ENCODE assay signal across 10 cellular contexts in genomic region chr12:57479043-57479375, GRCh38. TPM values are rescaled to one million over a fixed set of nuclear protein-coding genes. Genes with fewer than 3 reads are reported as not detected.
A peak's percentile ranks its signal among the peaks of the same experiment; 100 is the strongest.
DNase-seq lines count a peak whose midpoint lies in the region; TF ChIP-seq lines count a peak whose summit lies in the region.
"Had no signal": no experiment of that assay in that cellular context is flagged by ENCODE, and none has a peak within 500 bp of the region (broad histone marks: within the 10 kb centered on the region; RNA-seq: fewer than 3 reads in every experiment).

No MANE protein-coding gene starts in this region.

- H3K9me3 ChIP-seq in breast epithelium (no peaks in the 10 kb centered on the region), mammary epithelial cell (replicated peaks; ENCODE audit: insufficient read depth, low read length) (no peaks in the 10 kb centered on the region), mucosa of rectum (ENCODE audit: control insufficient read depth in 2 of 2, low read length in 2 of 2) (no peaks in the 10 kb centered on the region)
- H3K9me3 ChIP-seq: testis had no signal

- no peaks in the 10 kb centered on the region for H3K36me3 ChIP-seq in breast epithelium
- no peaks in the 10 kb centered on the region for H3K36me3 ChIP-seq in mammary epithelial cell (ENCODE audit: insufficient read depth, low read length)
- no peaks in the 10 kb centered on the region for H3K36me3 ChIP-seq in mucosa of rectum (ENCODE audit: control insufficient read depth in 2 of 2, insufficient read depth in 2 of 2, low read length in 2 of 2)

- peaks cover 31% of the 10 kb centered on the region for H3K4me1 Mint-ChIP-seq in Calu3 (ENCODE audit: low read depth, unreplicated experiment)

- H3K4me3 ChIP-seq in breast epithelium (no peak overlapping the region), mammary epithelial cell (replicated peaks in 1 of 3; ENCODE audit: insufficient read depth in 1 of 3, low read depth in 2 of 3, low read length in 3 of 3) (no peak overlapping the region), mucosa of rectum (ENCODE audit: low read length in 2 of 2) (peak overlapping the region in 1 of 2 donors; percentile 75), foreskin fibroblast (ENCODE audit: low read depth in 1 of 2, low read length in 2 of 2) (no peak overlapping the region)
- H3K4me3 ChIP-seq: testis had no signal

- H4K20me1 ChIP-seq in mammary epithelial cell (ENCODE audit: insufficient read depth, low read length): no peaks in the 10 kb centered on the region

- no peaks in the 10 kb centered on the region for H3K9me3 Mint-ChIP-seq in Calu3 (ENCODE audit: low read depth, unreplicated experiment)
- H3K9me3 Mint-ChIP-seq: nephron progenitor cell had no signal

- in situ Hi-C loops in mammary epithelial cell (cut with MboI; ENCODE audit: low sequenced_read_pairs in 2 of 2): no loop called here

- H3K27ac Mint-ChIP-seq in Calu3 (ENCODE audit: unreplicated experiment): no peak overlapping the region
- H3K27ac Mint-ChIP-seq: nephron progenitor cell had no signal

- CTCF ChIA-PET in mammary epithelial cell (lab: Charles Lee; ENCODE audit: low non-redundant PET) (no interaction called here), Calu3 (lab: Charles Lee) (no interaction called here)

- WGBS in mammary epithelial cell (ENCODE audit: low coverage, missing lambda C conversion rate): 83% methylated on average over 7 of the region's 10 CpGs
- 78 to 81% (median 79%) methylated on average over 10 of the region's 10 CpGs for WGBS in adipose tissue, 3 donors

- no peak overlapping the region for H2AFZ ChIP-seq in mammary epithelial cell (ENCODE audit: low read depth, low read length)

- no peak for TF ChIP-seq POLR2A in breast epithelium (IDR thresholded peaks at IDR 0.05)

- no peaks in the 10 kb centered on the region for H3K79me2 ChIP-seq in mammary epithelial cell (ENCODE audit: insufficient read depth, low read length)

- intact Hi-C loops in breast epithelium (cut with DNase I; ENCODE audit: low total_unique reads): no loop called here
- intact Hi-C loops in mammary epithelial cell (cut with micrococcal nuclease): no loop called here
- intact Hi-C loops in Calu3 (cut with micrococcal nuclease; ENCODE audit: unreplicated experiment): no loop called here

- no peak overlapping the region for H3K4me3 Mint-ChIP-seq in Calu3 (ENCODE audit: low read depth, unreplicated experiment)

- BruUV-seq in mammary epithelial cell (replicated peaks; lab: Mats Ljungman, UMichigan) (no TSS peak), Calu3 (replicated peaks; lab: Mats Ljungman, UMichigan) (no TSS peak)

- H3K4me1 ChIP-seq in breast epithelium (peaks cover 0 to 15% of the 10 kb centered on the region in 2 donors), mammary epithelial cell (ENCODE audit: insufficient read depth, low read length) (no peaks in the 10 kb centered on the region), mucosa of rectum (ENCODE audit: control insufficient read depth in 2 of 2, insufficient read depth in 2 of 2, low read length in 2 of 2) (peaks cover 26 to 28% of the 10 kb centered on the region in 2 donors)

- no peak overlapping the region for H3K9ac ChIP-seq in mammary epithelial cell (ENCODE audit: insufficient read depth, low read length)
- H3K9ac ChIP-seq in mucosa of rectum (ENCODE audit: low read depth in 1 of 2, low read length in 2 of 2): peak overlapping the region; percentile 46 to 56

- no peak for TF ChIP-seq CTCF in breast epithelium (IDR thresholded peaks at IDR 0.05)
- no peak for TF ChIP-seq CTCF in mammary epithelial cell (conservative IDR thresholded peaks at IDR 0.05 in 1 of 2, IDR thresholded peaks at IDR 0.05 in 1 of 2; ENCODE audit: extremely low read depth in 1 of 2, insufficient read depth in 1 of 2, low read depth in 1 of 2, low read length in 2 of 2)
- TF ChIP-seq CTCF in GM20000 (IDR thresholded peaks at IDR 0.05; ENCODE audit: extremely low read depth, missing control alignments): no peak
- TF ChIP-seq CTCF in foreskin fibroblast (IDR thresholded peaks at IDR 0.05; ENCODE audit: low read depth, low read length): no peak
- no peak for TF ChIP-seq CTCF in Calu3 (IDR thresholded peaks at IDR 0.05; ENCODE audit: unreplicated experiment)

- H3K4me2 ChIP-seq in mammary epithelial cell (ENCODE audit: insufficient read depth, low read depth, low read length): no peak overlapping the region

- H3K27ac ChIP-seq in breast epithelium (peak overlapping the region; percentile 34 to 58), mammary epithelial cell (ENCODE audit: insufficient read depth, low read depth, low read length) (no peak overlapping the region), adipose tissue (ENCODE audit: low read depth, low read length) (peak overlapping the region; percentile 19), mucosa of rectum (ENCODE audit: low read depth in 2 of 2, low read length in 2 of 2) (peak overlapping the region; percentile 75 to 91)
- H3K27ac ChIP-seq: testis had no signal

- peaks cover 97% of the 10 kb centered on the region for H3K27me3 Mint-ChIP-seq in Calu3 (ENCODE audit: unreplicated experiment)

- H3K36me3 Mint-ChIP-seq in Calu3 (ENCODE audit: insufficient read depth, unreplicated experiment): no peaks in the 10 kb centered on the region

- dilution Hi-C loops in mammary epithelial cell (cut with HindIII; ENCODE audit: low sequenced_read_pairs): no loop called here

- peaks cover 0 to 33% of the 10 kb centered on the region in 2 donors for H3K27me3 ChIP-seq in breast epithelium
- H3K27me3 ChIP-seq in mammary epithelial cell (ENCODE audit: insufficient read depth, low read length): peaks cover 20% of the 10 kb centered on the region
- peaks cover 13 to 48% of the 10 kb centered on the region in 2 donors for H3K27me3 ChIP-seq in mucosa of rectum (ENCODE audit: control insufficient read depth in 2 of 2, insufficient read depth in 2 of 2, low read length in 2 of 2)
- H3K27me3 ChIP-seq: testis had no signal

- DNase-seq in breast epithelium (ENCODE audit: low spot score in 2 of 2): no peak
- DNase-seq in mammary epithelial cell: no peak
- DNase-seq in GM20000 (ENCODE audit: low spot score): no peak
- DNase-seq in foreskin fibroblast: no peak
- DNase-seq in NCI-H2081 (lab: John Stamatoyannopoulos, UW): no peak
- no peak for DNase-seq in Calu3
- DNase-seq: nephron progenitor cell, testis had no signal

RNA-seq across cellular contexts. Expression of gene ARHGAP9, which starts 0.7 kb away (rescaled TPM):
- 10 to 100 TPM; 10.8 to 16.6 (median 11.1) TPM for total RNA-seq in breast epithelium
- 1 to 10 TPM in 1 of 2 donors, under 1 TPM in 1; 0.83 to 1.3 TPM for total RNA-seq in mammary epithelial cell
- polyA plus RNA-seq in mammary epithelial cell: not detected
- not detected for polyA minus RNA-seq in mammary epithelial cell
- polyA plus RNA-seq in adipose tissue: 10 to 100 TPM in 2 of 3 donors, 1 to 10 TPM in 1; 2.6 to 33.6 (median 28.7) TPM
- 0.39 TPM in 1 of 2 replicates, not detected in the other for total RNA-seq in Calu3 (2022)

RNA-seq across cellular contexts. Expression of gene MARS1, which starts 8.9 kb away (rescaled TPM):
- total RNA-seq in breast epithelium (10 to 100 TPM; 39.2 to 65.9 (median 60.2) TPM), mammary epithelial cell (100 to 1,000 TPM; 240 to 460 TPM), Calu3 (2022) (358 and 369 TPM in 2 replicates)
- polyA plus RNA-seq in mammary epithelial cell (160 TPM), adipose tissue (10 to 100 TPM; 31.7 to 67.0 (median 42.7) TPM)
- polyA minus RNA-seq in mammary epithelial cell: 352 TPM

RNA-seq across cellular contexts. Expression of gene GLI1, which starts 19.4 kb away (rescaled TPM):
- 1 to 10 TPM in 2 of 3 donors, under 1 TPM in 1; 0.66 to 2.1 (median 1.2) TPM for total RNA-seq in breast epithelium
- 1 to 10 TPM in 1 of 2 donors, under 1 TPM in 1; under 0.01 to 2.5 TPM for total RNA-seq in mammary epithelial cell
- polyA plus RNA-seq in mammary epithelial cell: 0.90 TPM
- 1.5 TPM for polyA minus RNA-seq in mammary epithelial cell
- polyA plus RNA-seq in adipose tissue: under 1 TPM; 0.11 to 0.25 (median 0.18) TPM
- 0.54 and 0.61 TPM in 2 replicates for total RNA-seq in Calu3 (2022)

RNA-seq across cellular contexts. Expression of gene INHBE, which starts 23.9 kb away (rescaled TPM):
- total RNA-seq in breast epithelium: not detected
- total RNA-seq in mammary epithelial cell: 1 to 10 TPM in 1 of 2 donors, under 1 TPM in 1; 0.42 to 1.0 TPM
- 0.07 TPM for polyA plus RNA-seq in mammary epithelial cell
- not detected for polyA minus RNA-seq in mammary epithelial cell
- not detected for polyA plus RNA-seq in adipose tissue
- total RNA-seq in Calu3 (2022): 0.38 and 0.64 TPM in 2 replicates

RNA-seq across cellular contexts. Expression of gene DDIT3, which starts 41.3 kb away (rescaled TPM):
- 10 to 100 TPM; 39.0 to 58.4 (median 51.2) TPM for total RNA-seq in breast epithelium
- total RNA-seq in mammary epithelial cell: 10 to 100 TPM; 28.3 to 66.1 TPM
- polyA plus RNA-seq in mammary epithelial cell: 9.0 TPM
- polyA minus RNA-seq in mammary epithelial cell: 8.0 TPM
- polyA plus RNA-seq in adipose tissue: 10 to 100 TPM; 27.4 to 30.6 (median 28.1) TPM
- 70.2 and 80.5 TPM in 2 replicates for total RNA-seq in Calu3 (2022)
